33 cellular contexts compared by ENCODE assay signal in genomic region chr5:135329913-135330797, GRCh38.
A peak's percentile ranks its signal among the peaks of the same experiment; 100 is the strongest.
DNase-seq lines count a peak whose midpoint lies in the region; ATAC-seq and TF ChIP-seq lines count a peak whose summit lies in the region.
"Had no signal": no experiment of that assay in that cellular context is flagged by ENCODE, and none has a peak within 500 bp of the region (broad histone marks: within the 10 kb centered on the region; RNA-seq: fewer than 3 reads in every experiment).

No MANE protein-coding gene starts in this region.

- H3K27ac Mint-ChIP-seq in activated naive CD4-positive, alpha-beta T cell treated with anti-CD3 and anti-CD28 coated beads, Interleukin-2, amount 10 ng/mL, durations not matched to agents 7 days and 5 days, result peak overlapping the region; percentile 55
- H3K27ac Mint-ChIP-seq in stimulated activated naive B cell treated with anti-CD40 and anti-IgM and Interleukin-4, amounts not matched to agents 10 μg/mL and 1 μg/mL and 100 μg/mL, for 72 hours, result peak overlapping the region; percentile 78
- H3K27ac Mint-ChIP-seq: stimulated activated memory B cell treated with anti-CD40 and anti-IgM and Interleukin-4, amounts not matched to agents 10 μg/mL and 1 μg/mL and 100 μg/mL, for 72 hours; T-helper 1 cell treated with Interleukin-12 subunit alpha and Interleukin-12 subunit beta and Interleukin-4 antibody, amounts not matched to agents 30 μg/mL and 1 μg/mL, for 36 hours had no signal

- no peak overlapping the region for H2BK120ac ChIP-seq in trophoblast cell (ENCODE audit: insufficient read depth, low read length, poor library complexity)

- peaks cover 39% of the 10 kb centered on the region for H3K4me1 Mint-ChIP-seq in activated naive CD4-positive, alpha-beta T cell treated with anti-CD3 and anti-CD28 coated beads, Interleukin-2, amount 10 ng/mL, durations not matched to agents 7 days and 5 days
- H3K4me1 Mint-ChIP-seq in stimulated activated naive B cell treated with anti-CD40 and anti-IgM and Interleukin-4, amounts not matched to agents 10 μg/mL and 1 μg/mL and 100 μg/mL, for 72 hours, result peaks cover 4 to 10% of the 10 kb centered on the region in 2 donors

- WGBS in esophagus squamous epithelium, 2 donors, result 71 to 82% methylated on average over 13 to 15 of the region's 18 CpGs
- 75 to 82% methylated on average over 18 of the region's 18 CpGs for whole genome bisulfite sequencing in upper lobe of left lung, 2 donors
- no CpG with 5 or more reads among the region's 18 CpGs for WGBS in trophoblast cell (ENCODE audit: extremely low coverage, insufficient coverage, insufficient read length)

- no peak overlapping the region for H3K23ac ChIP-seq in trophoblast cell (ENCODE audit: low read length)

- H3K4me3 Mint-ChIP-seq in activated naive CD4-positive, alpha-beta T cell treated with anti-CD3 and anti-CD28 coated beads, Interleukin-2, amount 10 ng/mL, durations not matched to agents 7 days and 5 days, result no peak overlapping the region
- no peak overlapping the region for H3K4me3 Mint-ChIP-seq in stimulated activated naive B cell treated with anti-CD40 and anti-IgM and Interleukin-4, amounts not matched to agents 10 μg/mL and 1 μg/mL and 100 μg/mL, for 72 hours
- H3K4me3 Mint-ChIP-seq: H9; immature natural killer cell; naive thymus-derived CD8-positive, alpha-beta T cell; stimulated activated memory B cell treated with anti-CD40 and anti-IgM and Interleukin-4, amounts not matched to agents 10 μg/mL and 1 μg/mL and 100 μg/mL, for 72 hours; T-helper 1 cell treated with Interleukin-12 subunit alpha and Interleukin-12 subunit beta and Interleukin-4 antibody, amounts not matched to agents 30 μg/mL and 1 μg/mL, for 36 hours had no signal

- POLR2A ChIA-PET in RWPE1 (lab: Yijun Ruan, JAX; ENCODE audit: low non-redundant PET), result no interaction called here

- no peak for TF ChIP-seq POLR2A in esophagus squamous epithelium (IDR thresholded peaks at IDR 0.05)
- TF ChIP-seq POLR2A in upper lobe of left lung (IDR thresholded peaks at IDR 0.05), result no peak

- H3K36me3 Mint-ChIP-seq in activated naive CD4-positive, alpha-beta T cell treated with anti-CD3 and anti-CD28 coated beads, Interleukin-2, amount 10 ng/mL, durations not matched to agents 7 days and 5 days, result peaks cover 32% of the 10 kb centered on the region
- H3K36me3 Mint-ChIP-seq in stimulated activated naive B cell treated with anti-CD40 and anti-IgM and Interleukin-4, amounts not matched to agents 10 μg/mL and 1 μg/mL and 100 μg/mL, for 72 hours, result peaks cover 29 to 62% of the 10 kb centered on the region in 2 donors

- ATAC-seq in stimulated activated naive B cell treated with anti-CD40 and anti-IgM and Interleukin-4, amounts not matched to agents 10 μg/mL and 1 μg/mL and 100 μg/mL, for 72 hours (replicated peaks), result no peak
- no peak for ATAC-seq in upper lobe of left lung (ENCODE audit: low FRiP score in 2 of 2)
- ATAC-seq: heart right ventricle; naive thymus-derived CD8-positive, alpha-beta T cell; pancreas; stimulated activated memory B cell treated with anti-CD40 and anti-IgM and Interleukin-4, amounts not matched to agents 10 μg/mL and 1 μg/mL and 100 μg/mL, for 72 hours had no signal

- H3K79me1 ChIP-seq in trophoblast cell (ENCODE audit: low read length), result no peaks in the 10 kb centered on the region

- H3K4me3 ChIP-seq in esophagus squamous epithelium, result no peak overlapping the region
- H3K4me3 ChIP-seq in upper lobe of left lung, result no peak overlapping the region
- H3K4me3 ChIP-seq in trophoblast cell (ENCODE audit: low read depth, low read length), result no peak overlapping the region
- H3K4me3 ChIP-seq: adrenal gland; BLaER1 treated with 17β-estradiol and CSF1 and Interleukin-3, amounts not matched to agents 10 nM and 100 nM; heart right ventricle; left ventricle myocardium inferior; pancreas; right atrium auricular region; SJSA1; spleen; suprapubic skin; vagina had no signal

- H3K27me3 ChIP-seq in esophagus squamous epithelium, result no peaks in the 10 kb centered on the region
- H3K27me3 ChIP-seq in upper lobe of left lung, result no peaks in the 10 kb centered on the region
- H3K27me3 ChIP-seq in trophoblast cell (ENCODE audit: insufficient read depth, low read length), result no peaks in the 10 kb centered on the region
- H3K27me3 ChIP-seq: adrenal gland; BLaER1 treated with 17β-estradiol and CSF1 and Interleukin-3, amounts not matched to agents 10 nM and 100 nM; heart right ventricle; pancreas; right atrium auricular region; SJSA1; spleen; suprapubic skin; vagina had no signal

- TF ChIP-seq EP300 in upper lobe of left lung (IDR thresholded peaks at IDR 0.05), result no peak

- H2AFZ ChIP-seq in trophoblast cell (ENCODE audit: insufficient read depth, low read length, poor library complexity), result no peak overlapping the region

- H3K27me3 Mint-ChIP-seq in activated naive CD4-positive, alpha-beta T cell treated with anti-CD3 and anti-CD28 coated beads, Interleukin-2, amount 10 ng/mL, durations not matched to agents 7 days and 5 days, result no peaks in the 10 kb centered on the region
- no peaks in the 10 kb centered on the region for H3K27me3 Mint-ChIP-seq in stimulated activated naive B cell treated with anti-CD40 and anti-IgM and Interleukin-4, amounts not matched to agents 10 μg/mL and 1 μg/mL and 100 μg/mL, for 72 hours
- H3K27me3 Mint-ChIP-seq: brain; naive thymus-derived CD8-positive, alpha-beta T cell; stimulated activated memory B cell treated with anti-CD40 and anti-IgM and Interleukin-4, amounts not matched to agents 10 μg/mL and 1 μg/mL and 100 μg/mL, for 72 hours had no signal

- peaks cover 0 to 36% (median 0%) of the 10 kb centered on the region in 3 donors for H3K36me3 ChIP-seq in esophagus squamous epithelium
- peaks cover 4 to 44% (median 30%) of the 10 kb centered on the region in 4 donors for H3K36me3 ChIP-seq in upper lobe of left lung
- H3K36me3 ChIP-seq in trophoblast cell (ENCODE audit: control insufficient read depth in 1 of 2, insufficient read depth in 2 of 2, low read length in 2 of 2), result peaks cover 15 to 20% of the 10 kb centered on the region in 2 experiments
- H3K36me3 ChIP-seq: adrenal gland, vagina had no signal

- CTCF ChIA-PET in activated naive CD4-positive, alpha-beta T cell treated with anti-CD3 and anti-CD28 coated beads, Interleukin-2, amount 10 ng/mL, durations not matched to agents 7 days and 5 days (lab: Charles Lee), result no interaction called here
- CTCF ChIA-PET in RWPE1 (lab: Yijun Ruan, JAX), result interaction anchor here (1.0 kb wide), 1 partner anchor 143 kb away, joined by 3 read pairs; no protein-coding TSS in a partner anchor

- peaks cover 16 to 98% (median 19%) of the 10 kb centered on the region in 3 donors for H3K4me1 ChIP-seq in esophagus squamous epithelium
- H3K4me1 ChIP-seq in upper lobe of left lung, result no peaks in the 10 kb centered on the region
- peaks cover 4 to 7% of the 10 kb centered on the region in 2 experiments for H3K4me1 ChIP-seq in trophoblast cell (ENCODE audit: control insufficient read depth in 1 of 2, insufficient read depth in 2 of 2, low read length in 2 of 2)
- H3K4me1 ChIP-seq: adrenal gland, left ventricle myocardium inferior, pancreas, SJSA1, spleen had no signal

- no peak overlapping the region for H3K18ac ChIP-seq in trophoblast cell (ENCODE audit: low read length)

- H4K8ac ChIP-seq in trophoblast cell (ENCODE audit: low read depth, low read length), result no peak overlapping the region

- no peak overlapping the region for H2BK12ac ChIP-seq in trophoblast cell (ENCODE audit: low read length)

- peak overlapping the region; percentile 17 for H3K27ac ChIP-seq in RWPE1
- peak overlapping the region; percentile 23 to 83 (median 68) for H3K27ac ChIP-seq in esophagus squamous epithelium
- H3K27ac ChIP-seq in upper lobe of left lung, result no peak overlapping the region
- H3K27ac ChIP-seq in trophoblast cell (ENCODE audit: low read depth, low read length), result no peak overlapping the region
- H3K27ac ChIP-seq: adrenal gland, epithelial cell of prostate, heart right ventricle, left ventricle myocardium inferior, pancreas, right atrium auricular region, SJSA1, spleen, suprapubic skin, vagina had no signal

- no peak for TF ChIP-seq CTCF in RWPE1 (conservative IDR thresholded peaks at IDR 0.05; ENCODE audit: low read depth)
- no peak for TF ChIP-seq CTCF in esophagus squamous epithelium (IDR thresholded peaks at IDR 0.05)
- TF ChIP-seq CTCF in upper lobe of left lung (IDR thresholded peaks at IDR 0.05), result no peak

- no peak for DNase-seq in activated naive CD4-positive, alpha-beta T cell treated with anti-CD3 and anti-CD28 coated beads, Interleukin-2, amount 10 ng/mL, durations not matched to agents 7 days and 5 days
- DNase-seq in activated naive CD4-positive, alpha-beta T cell (lab: John Stamatoyannopoulos, UW), result no peak
- no peak for DNase-seq in RWPE1 (ENCODE audit: low spot score)
- DNase-seq in esophagus squamous epithelium (lab: John Stamatoyannopoulos, UW), result no peak
- DNase-seq in stimulated activated naive B cell treated with anti-CD40 and anti-IgM and Interleukin-4, amounts not matched to agents 10 μg/mL and 1 μg/mL and 100 μg/mL, for 72 hours, result no peak
- DNase-seq in upper lobe of left lung, result no peak
- no peak for DNase-seq in trophoblast cell
- DNase-seq in epidermal melanocyte (ENCODE audit: insufficient read length, low spot score), result no peak
- DNase-seq: activated CD4-positive, alpha-beta T cell treated with anti-CD3 and anti-CD28 coated beads, Interleukin-2, amount 50 U/mL, for 4 hours; activated CD8-positive, alpha-beta memory T cell treated with anti-CD3 and anti-CD28 coated beads, Interleukin-2, amount 50 U/mL, for 48 hours; activated gamma-delta T cell; adrenal gland; foreskin fibroblast; H9; heart right ventricle; immature natural killer cell; KBM-7; left ventricle myocardium inferior; naive thymus-derived CD8-positive, alpha-beta T cell; NCI-H146; NCI-H2171 treated with DMSO at 0.1 percent for 48 hours; pancreas; spleen; stimulated activated CD4-positive, alpha-beta T cell treated with anti-CD3 and anti-CD28 coated beads, Interleukin-2, amount 100 ng/mL, for 48 hours had no signal

- H2BK5ac ChIP-seq in trophoblast cell (ENCODE audit: low read depth, low read length, poor library complexity), result no peak overlapping the region

- H4K91ac ChIP-seq in trophoblast cell (ENCODE audit: low read depth, low read length), result no peak overlapping the region

- intact Hi-C loops in esophagus squamous epithelium (cut with DNase I), result loop anchor here (10.0 kb wide), 1 partner anchor 115 kb away; no protein-coding TSS in a partner anchor

- H3K4me2 ChIP-seq in trophoblast cell (ENCODE audit: low read length), result no peak overlapping the region
- H3K4me2 ChIP-seq: BLaER1 treated with 17β-estradiol and CSF1 and Interleukin-3, amounts not matched to agents 10 nM and 100 nM had no signal

- no peaks in the 10 kb centered on the region for H3K79me2 ChIP-seq in trophoblast cell (ENCODE audit: control insufficient read depth, insufficient read depth, low read length, poor library complexity)

- no peak overlapping the region for H4K12ac ChIP-seq in trophoblast cell (ENCODE audit: low read depth, low read length)

- no peak overlapping the region for H3K4ac ChIP-seq in trophoblast cell (ENCODE audit: low read depth, low read length)

- H3K9me3 ChIP-seq in esophagus squamous epithelium (no peaks in the 10 kb centered on the region), upper lobe of left lung (no peaks in the 10 kb centered on the region), trophoblast cell (ENCODE audit: insufficient read depth, low read depth, low read length) (no peaks in the 10 kb centered on the region)
- H3K9me3 ChIP-seq: adrenal gland; BLaER1 treated with 17β-estradiol and CSF1 and Interleukin-3, amounts not matched to agents 10 nM and 100 nM; heart right ventricle; left ventricle myocardium inferior; pancreas; right atrium auricular region; SJSA1; spleen; suprapubic skin; vagina had no signal

- H3K9me3 Mint-ChIP-seq in activated naive CD4-positive, alpha-beta T cell treated with anti-CD3 and anti-CD28 coated beads, Interleukin-2, amount 10 ng/mL, durations not matched to agents 7 days and 5 days, result no peaks in the 10 kb centered on the region
- no peaks in the 10 kb centered on the region for H3K9me3 Mint-ChIP-seq in stimulated activated naive B cell treated with anti-CD40 and anti-IgM and Interleukin-4, amounts not matched to agents 10 μg/mL and 1 μg/mL and 100 μg/mL, for 72 hours
- H3K9me3 Mint-ChIP-seq: brain; H9; immature natural killer cell; naive thymus-derived CD8-positive, alpha-beta T cell; stimulated activated memory B cell treated with anti-CD40 and anti-IgM and Interleukin-4, amounts not matched to agents 10 μg/mL and 1 μg/mL and 100 μg/mL, for 72 hours; T-helper 1 cell treated with Interleukin-12 subunit alpha and Interleukin-12 subunit beta and Interleukin-4 antibody, amounts not matched to agents 30 μg/mL and 1 μg/mL, for 36 hours had no signal

- no peak overlapping the region for H2AK5ac ChIP-seq in trophoblast cell (ENCODE audit: low read length)

- no peak overlapping the region for H3K9ac ChIP-seq in trophoblast cell (ENCODE audit: low read length)

- no peak overlapping the region for H3K14ac ChIP-seq in trophoblast cell (ENCODE audit: low read length)

Comparison
In these comparisons a context has a peak if more than half of its experiments do, and no peak if none do; other contexts are left out.
1. H3K27ac ChIP-seq: peak in RWPE1 (single experiment) and esophagus squamous epithelium (4 of 4); none in upper lobe of left lung (0 of 4) and trophoblast cell (single experiment).